Comparison of ENCODE assay signal across 11 cellular contexts in the genomic region with DNA sequence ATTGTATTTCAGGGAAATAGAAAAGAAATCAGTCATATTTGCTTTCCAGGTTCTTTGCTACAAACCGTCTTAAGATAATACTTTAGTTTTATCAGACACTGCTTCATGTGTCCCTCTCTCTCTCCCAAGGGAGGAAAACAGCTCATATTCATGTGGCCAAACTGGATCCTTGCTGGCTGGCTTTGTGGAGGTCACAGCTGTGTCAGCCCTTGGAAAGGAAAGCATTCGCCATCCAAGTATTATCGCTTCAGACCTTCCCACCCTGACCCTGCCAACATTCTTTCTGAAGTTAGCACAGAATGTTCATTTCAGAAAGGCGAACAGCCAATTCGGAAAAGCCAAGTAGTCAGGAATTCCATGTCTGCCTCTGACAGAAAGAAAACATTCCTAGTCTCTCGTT.
DNase-seq lines count a peak whose midpoint lies in the region; ATAC-seq, FAIRE-seq and TF ChIP-seq lines count a peak whose summit lies in the region.
"Had no signal": no experiment of that assay in that cellular context is flagged by ENCODE, and none has a peak within 500 bp of the region (broad histone marks: within the 10 kb centered on the region; RNA-seq: fewer than 3 reads in every experiment).

No MANE protein-coding gene starts in this region.

- no peaks in the 10 kb centered on the region for H4K20me1 ChIP-seq in HepG2 (ENCODE audit: insufficient read depth, low read length)

- H3K36me3 ChIP-seq in liver (ENCODE audit: control insufficient read depth in 4 of 4, insufficient read depth in 3 of 4, low read depth in 1 of 4, low read length in 3 of 4) (peaks cover 0 to 2% (median 0%) of the 10 kb centered on the region in 4 donors), HepG2 (replicated peaks in 1 of 2; ENCODE audit: control insufficient read depth in 1 of 2, insufficient read depth in 2 of 2, low read length in 2 of 2) (peaks cover 0 to 20% of the 10 kb centered on the region in 2 experiments; a peak in 1 of 5 replicates), parathyroid adenoma (ENCODE audit: control insufficient read depth, insufficient read depth, low read length) (no peaks in the 10 kb centered on the region)

- no peak for ATAC-seq in HepG2
- ATAC-seq in left cardiac atrium: peak; percentile 93 to 95
- no peak for ATAC-seq in HG03571 (IDR thresholded peaks at IDR 0.05; ENCODE audit: unreplicated experiment)
- ATAC-seq in GM21423 (IDR thresholded peaks at IDR 0.05; ENCODE audit: unreplicated experiment): no peak

- WGBS in liver: 75% methylated on average over 6 of the region's 6 CpGs
- 97% methylated on average over 6 of the region's 6 CpGs for WGBS in HepG2 (ENCODE audit: low lambda C conversion rate)

- no peaks in the 10 kb centered on the region for H3K4me1 ChIP-seq in liver (ENCODE audit: control insufficient read depth in 4 of 4, insufficient read depth in 4 of 4, low read length in 3 of 4)
- H3K4me1 ChIP-seq in HepG2 (ENCODE audit: insufficient read depth, low read length): peaks cover under 1% of the 10 kb centered on the region; the same call in 1 of the 2 replicates
- no peaks in the 10 kb centered on the region for H3K4me1 ChIP-seq in parathyroid adenoma

- intact Hi-C loops in HepG2 (cut with micrococcal nuclease; ENCODE audit: unreplicated experiment) (no loop called here), left cardiac atrium (cut with DNase I) (loop anchor here in 1 of 2 donors (10.0 kb wide), 1 partner anchor 65 kb away; no protein-coding TSS in a partner anchor)

- no peak for TF ChIP-seq POLR2A in HepG2 (IDR thresholded peaks at IDR 0.05; ENCODE audit: insufficient read depth in 1 of 2, low read depth in 2 of 2, low read length in 2 of 2)

- CTCF ChIA-PET in HepG2 (lab: Yijun Ruan, JAX; ENCODE audit: low intra/inter-chr PET ratio, low total read pairs): no interaction called here

- DNase-seq in HepG2 (ENCODE audit: low spot score) (no peak), left cardiac atrium (peak; percentile 86), UCSD-AML1 (lab: John Stamatoyannopoulos, UW; ENCODE audit: unreplicated experiment) (no peak)
- no peak for DNase-seq in stimulated activated CD4-positive, alpha-beta T cell treated with anti-CD3 and anti-CD28 coated beads, Interleukin-2, amount 100 ng/mL, for 48 hours
- DNase-seq: cerebellar nuclear complex, NCI-H1436 had no signal

- H3K9me3 ChIP-seq in liver (ENCODE audit: control insufficient read depth in 4 of 4, low read length in 3 of 4) (no peaks in the 10 kb centered on the region), HepG2 (ENCODE audit: low read length) (no peaks in the 10 kb centered on the region), parathyroid adenoma (ENCODE audit: control insufficient read depth, low read length) (no peaks in the 10 kb centered on the region)

- no TSS peak for BruUV-seq in HepG2 (replicated peaks; lab: Mats Ljungman, UMichigan)

- POLR2A ChIA-PET in HepG2 (lab: Yijun Ruan, JAX): no interaction called here

- TF ChIP-seq CTCF in liver (IDR thresholded peaks at IDR 0.05; ENCODE audit: low read depth, low read length, missing input control): no peak
- TF ChIP-seq CTCF in HepG2 (CRISPR knock-in tag; IDR thresholded peaks at IDR 0.05): no peak
- no peak for TF ChIP-seq CTCF in parathyroid adenoma (IDR thresholded peaks at IDR 0.05)

- H3K4me2 ChIP-seq in HepG2 (ENCODE audit: low read depth, low read length) (no peak overlapping the region), parathyroid adenoma (ENCODE audit: low read length) (no peak overlapping the region)

- no peak for FAIRE-seq in HepG2 (lab: Jason Lieb, UNC)
- FAIRE-seq: A204.1 had no signal

- H3K4me3 ChIP-seq in liver (ENCODE audit: low read depth in 1 of 3, low read length in 3 of 3) (no peak overlapping the region), HepG2 (replicated peaks in 1 of 3; ENCODE audit: insufficient read depth in 1 of 3, low read depth in 2 of 3, low read length in 3 of 3) (no peak overlapping the region), parathyroid adenoma (ENCODE audit: low read depth, low read length) (no peak overlapping the region)

- no peak overlapping the region for H2AFZ ChIP-seq in HepG2 (ENCODE audit: low read length)
- H2AFZ ChIP-seq in parathyroid adenoma: no peak overlapping the region

- H3K27ac ChIP-seq in liver (ENCODE audit: low read depth in 1 of 2, low read length in 2 of 2) (peak overlapping the region in 1 of 2 donors; percentile 31), HepG2 (ENCODE audit: extremely low read length, insufficient read depth, low read length) (no peak overlapping the region), parathyroid adenoma (peak overlapping the region; percentile 50)

- in situ Hi-C loops in HepG2 (cut with HindIII; ENCODE audit: extremely low pct_ligation_motif_present, low pct_unique_long_range_greater_than_20kb): no loop called here

- no peak for TF ChIP-seq EP300 in HepG2 (IDR thresholded peaks at IDR 0.05; ENCODE audit: low read depth in 2 of 2, low read length in 2 of 2)
- TF ChIP-seq EP300 in HepG2 (CRISPR knock-in tag; IDR thresholded peaks at IDR 0.05; ENCODE audit: borderline replicate concordance): no peak

- peak; percentile 13 to 51 for TF ChIP-seq RAD21 in liver (IDR thresholded peaks at IDR 0.05)
- no peak for TF ChIP-seq RAD21 in HepG2 (CRISPR knock-in tag; IDR thresholded peaks at IDR 0.05)

- no peak overlapping the region for H3K9ac ChIP-seq in liver (ENCODE audit: low read depth in 1 of 2, low read length in 2 of 2)
- H3K9ac ChIP-seq in HepG2 (ENCODE audit: insufficient read depth, low read depth, low read length): no peak overlapping the region
- H3K9ac ChIP-seq in parathyroid adenoma: no peak overlapping the region

- H3K79me2 ChIP-seq in HepG2 (ENCODE audit: insufficient read depth, low read length): no peaks in the 10 kb centered on the region
- H3K79me2 ChIP-seq in parathyroid adenoma: no peaks in the 10 kb centered on the region

- H3K27me3 ChIP-seq in liver (ENCODE audit: control insufficient read depth in 4 of 4, insufficient read depth in 4 of 4, low read length in 3 of 4) (no peaks in the 10 kb centered on the region), HepG2 (ENCODE audit: control insufficient read depth in 1 of 2, insufficient read depth in 2 of 2, low read length in 2 of 2) (no peaks in the 10 kb centered on the region), parathyroid adenoma (ENCODE audit: control insufficient read depth, insufficient read depth, low read length) (no peaks in the 10 kb centered on the region)

TF ChIP-seq in liver, 16 proteins besides CTCF, POLR2A, EP300 and RAD21:
- TF ChIP-seq SP1 (IDR thresholded peaks at IDR 0.05) (peak; percentile 76), RXRA (IDR thresholded peaks at IDR 0.05) (peak; percentile 32 to 61), NR2F2 (IDR thresholded peaks at IDR 0.05) (peak; percentile 99), JUND (IDR thresholded peaks at IDR 0.05) (peak; percentile 10 to 44)
- TF ChIP-seq, protein P1, sequence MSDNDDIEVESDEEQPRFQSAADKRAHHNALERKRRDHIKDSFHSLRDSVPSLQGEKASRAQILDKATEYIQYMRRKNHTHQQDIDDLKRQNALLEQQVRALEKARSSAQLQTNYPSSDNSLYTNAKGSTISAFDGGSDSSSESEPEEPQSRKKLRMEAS (IDR thresholded peaks at IDR 0.05): no peak
TF ChIP-seq in liver: peak in this region for 4.

TF ChIP-seq in HepG2, 621 proteins besides CTCF, POLR2A, EP300 and RAD21:
- TF ChIP-seq ZNF33B (CRISPR knock-in tag; IDR thresholded peaks at IDR 0.05) (no peak), MATR3 (CRISPR knock-in tag; IDR thresholded peaks at IDR 0.05) (no peak), ZNF839 (CRISPR knock-in tag; IDR thresholded peaks at IDR 0.05; ENCODE audit: borderline replicate concordance) (no peak), CBFB (CRISPR knock-in tag; IDR thresholded peaks at IDR 0.05) (no peak), EEA1 (CRISPR knock-in tag; IDR thresholded peaks at IDR 0.05; ENCODE audit: borderline replicate concordance) (no peak), NKX3-1 (CRISPR knock-in tag; IDR thresholded peaks at IDR 0.05) (no peak)

Comparison
In these comparisons a context has a peak if more than half of its experiments do, and no peak if none do; other contexts are left out.
1. ATAC-seq: peak in left cardiac atrium (2 of 2); none in HepG2 (single experiment), HG03571 (single experiment) and GM21423 (single experiment).